ENCODE assay signal across 17 cellular contexts in genomic region chr18:55317322-55317721, GRCh38.
DNase-seq lines count a peak whose midpoint lies in the region; ATAC-seq, FAIRE-seq and TF ChIP-seq lines count a peak whose summit lies in the region.
"Had no signal": no experiment of that assay in that cellular context is flagged by ENCODE, and none has a peak within 500 bp of the region (broad histone marks: within the 10 kb centered on the region; RNA-seq: fewer than 3 reads in every experiment).

No MANE protein-coding gene starts in this region.

- peaks cover 81% of the 10 kb centered on the region for H3K79me2 ChIP-seq in endothelial cell of umbilical vein (ENCODE audit: control insufficient read depth, insufficient read depth, low read length)

- no peak for ATAC-seq in HG03175 (IDR thresholded peaks at IDR 0.05; ENCODE audit: unreplicated experiment)
- ATAC-seq: esophagus mucosa, pancreas, PC-3 had no signal

- POLR2A ChIA-PET in endothelial cell of umbilical vein (lab: Charles Lee), result no interaction called here

- H3K36me3 ChIP-seq in BE2C (no peaks in the 10 kb centered on the region), endothelial cell of umbilical vein (ENCODE audit: control insufficient read depth in 2 of 2, extremely low read depth in 1 of 2, insufficient read depth in 2 of 2, low read length in 2 of 2) (no peaks in the 10 kb centered on the region), sigmoid colon (no peaks in the 10 kb centered on the region)
- H3K36me3 ChIP-seq: colonic mucosa, pancreas had no signal

- intact Hi-C loops in endothelial cell of umbilical vein (cut with micrococcal nuclease), result no loop called here
- intact Hi-C loops in sigmoid colon (cut with DNase I), result no loop called here
- intact Hi-C loops in posterior cingulate gyrus (cut with DNase I), result no loop called here

- H3K27ac ChIP-seq in endothelial cell of umbilical vein (ENCODE audit: insufficient read depth, low read depth, low read length) (no peak overlapping the region), sigmoid colon (peak overlapping the region in 3 of 4 donors; percentile 88 to 98 (median 89))
- H3K27ac ChIP-seq: colonic mucosa, pancreas had no signal

- H3K27me3 ChIP-seq in BE2C (no peaks in the 10 kb centered on the region), endothelial cell of umbilical vein (ENCODE audit: control insufficient read depth in 2 of 2, insufficient read depth in 2 of 2, low read length in 2 of 2) (no peaks in the 10 kb centered on the region), sigmoid colon (no peaks in the 10 kb centered on the region)
- H3K27me3 ChIP-seq: colonic mucosa had no signal

- DNase-seq in BE2C (no peak), HFF-Myc (ENCODE audit: extremely low read depth, low read depth) (no peak), endothelial cell of umbilical vein (ENCODE audit: low read depth, low spot score) (no peak), sigmoid colon (no peak), NCI-H345 treated with DMSO at 0.1 percent for 48 hours (lab: John Stamatoyannopoulos, UW; ENCODE audit: unreplicated experiment) (no peak), NCI-H748 treated with DMSO at 0.1 percent for 48 hours (lab: John Stamatoyannopoulos, UW) (no peak), posterior cingulate gyrus (no peak)
- DNase-seq: activated CD4-positive, CD25-positive, alpha-beta regulatory T cell; activated CD8-positive, alpha-beta memory T cell treated with anti-CD3 and anti-CD28 coated beads, Interleukin-2, amount 50 U/mL, for 4 hours; colonic mucosa; DMS53; mesendoderm; NCI-H226; pancreas; PC-3 had no signal

- CTCF ChIA-PET in endothelial cell of umbilical vein (lab: Charles Lee), result interaction anchor here (1.1 to 1.8 kb wide), 6 partner anchors 11 to 464 kb away, joined by 3 to 7 read pairs (median 4); no protein-coding TSS in a partner anchor

- no peak overlapping the region for H2AFZ ChIP-seq in endothelial cell of umbilical vein (ENCODE audit: low read depth, low read length)

- 76 to 89% methylated on average over 1 of the region's 1 CpG for WGBS in sigmoid colon, 2 donors

- H3K4me2 ChIP-seq in endothelial cell of umbilical vein (ENCODE audit: insufficient read depth, low read length), result no peak overlapping the region

- no peak for TF ChIP-seq CTCF in BE2C (IDR thresholded peaks at IDR 0.05; ENCODE audit: low read depth, low read length)
- no peak for TF ChIP-seq CTCF in HFF-Myc (IDR thresholded peaks at IDR 0.05; ENCODE audit: low read depth, low read length, missing control alignments)
- no peak for TF ChIP-seq CTCF in endothelial cell of umbilical vein (IDR thresholded peaks at IDR 0.05; ENCODE audit: extremely low read depth in 1 of 2, insufficient read depth in 1 of 2, low read depth in 1 of 2, low read length in 2 of 2)
- no peak for TF ChIP-seq CTCF in sigmoid colon (IDR thresholded peaks at IDR 0.05)

- H3K4me1 ChIP-seq in BE2C (no peaks in the 10 kb centered on the region; the same call in 1 of the 2 replicates), endothelial cell of umbilical vein (ENCODE audit: control insufficient read depth, extremely low read depth, insufficient read depth, low read length) (peaks cover 48% of the 10 kb centered on the region), sigmoid colon (peaks cover 0 to 64% (median 28%) of the 10 kb centered on the region in 4 donors)
- H3K4me1 ChIP-seq: colonic mucosa, pancreas had no signal

- TF ChIP-seq POLR2A in endothelial cell of umbilical vein (IDR thresholded peaks at IDR 0.05; ENCODE audit: low read depth, low read length), result no peak
- no peak for TF ChIP-seq POLR2A in sigmoid colon (IDR thresholded peaks at IDR 0.05)

- FAIRE-seq in endothelial cell of umbilical vein (lab: Jason Lieb, UNC), result no peak
- FAIRE-seq: pancreas had no signal

- H3K9me3 ChIP-seq in BE2C (no peaks in the 10 kb centered on the region), endothelial cell of umbilical vein (replicated peaks; ENCODE audit: control insufficient read depth, insufficient read depth, low read length) (no peaks in the 10 kb centered on the region), sigmoid colon (no peaks in the 10 kb centered on the region)
- H3K9me3 ChIP-seq: colonic mucosa, pancreas had no signal

- peaks cover 41% of the 10 kb centered on the region for H4K20me1 ChIP-seq in endothelial cell of umbilical vein (replicated peaks; ENCODE audit: control insufficient read depth, extremely low read depth, insufficient read depth, low read length)

- H3K9ac ChIP-seq in endothelial cell of umbilical vein (replicated peaks; ENCODE audit: extremely low read depth, insufficient read depth, low read length), result peak overlapping the region; percentile 23

- BruUV-seq in endothelial cell of umbilical vein (replicated peaks; lab: Mats Ljungman, UMichigan), result no TSS peak

- H3K9me1 ChIP-seq in endothelial cell of umbilical vein (replicated peaks; ENCODE audit: control insufficient read depth, extremely low read depth, insufficient read depth, low read length), result peaks cover 20% of the 10 kb centered on the region

- TF ChIP-seq EP300 in sigmoid colon (IDR thresholded peaks at IDR 0.05), result no peak

- peak overlapping the region; percentile 95 for H3K4me3 ChIP-seq in BE2C (ENCODE audit: low read depth, low read length)
- H3K4me3 ChIP-seq in HFF-Myc (replicated peaks; ENCODE audit: low read depth, low read length), result peak overlapping the region; percentile 54; the same call in 1 of the 2 replicates
- H3K4me3 ChIP-seq in endothelial cell of umbilical vein (replicated peaks in 1 of 3; ENCODE audit: insufficient read depth in 1 of 3, low read depth in 1 of 3, low read length in 3 of 3), result no peak overlapping the region
- peak overlapping the region in 1 of 4 donors; percentile 55 for H3K4me3 ChIP-seq in sigmoid colon
- H3K4me3 ChIP-seq: colonic mucosa, pancreas had no signal

- dilution Hi-C loops in endothelial cell of umbilical vein (cut with MboI; ENCODE audit: extremely low pct_ligation_motif_present, low sequenced_read_pairs), result no loop called here

TF ChIP-seq in endothelial cell of umbilical vein, 7 proteins besides CTCF, POLR2A, EP300 and RAD21:
- TF ChIP-seq EZH2 (IDR thresholded peaks at IDR 0.05; ENCODE audit: borderline replicate concordance, low read depth, low read length, severe bottlenecking) (no peak), JUN (IDR thresholded peaks at IDR 0.05; ENCODE audit: borderline replicate concordance, insufficient read depth, insufficient read length, low read depth) (no peak), POLR2AphosphoS5 (IDR thresholded peaks at IDR 0.05; ENCODE audit: insufficient read depth, low read depth, low read length) (no peak), MYC (IDR thresholded peaks at IDR 0.05; ENCODE audit: low read depth, low read length) (no peak), FOS (IDR thresholded peaks at IDR 0.05; ENCODE audit: borderline replicate concordance, insufficient read depth, low read length) (no peak), GATA2 (IDR thresholded peaks at IDR 0.05; ENCODE audit: insufficient read depth, insufficient read length, low read depth, low read length) (no peak)
- TF ChIP-seq, protein P1, sequence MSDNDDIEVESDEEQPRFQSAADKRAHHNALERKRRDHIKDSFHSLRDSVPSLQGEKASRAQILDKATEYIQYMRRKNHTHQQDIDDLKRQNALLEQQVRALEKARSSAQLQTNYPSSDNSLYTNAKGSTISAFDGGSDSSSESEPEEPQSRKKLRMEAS (IDR thresholded peaks at IDR 0.05; ENCODE audit: insufficient read depth, insufficient read length), result no peak

Comparison
In these comparisons a context has a peak if more than half of its experiments do, and no peak if none do; other contexts are left out.
1. H3K4me3 ChIP-seq: peak in BE2C (single experiment) and HFF-Myc (single experiment); none in endothelial cell of umbilical vein (0 of 3).